In genomic region chr2:240131941-240132650, GRCh38 we compare ENCODE assay signal across 1 cellular context.
TF ChIP-seq lines count a peak whose summit lies in the region.

No MANE protein-coding gene starts in this region.

TF ChIP-seq in WTC11, 78 proteins besides CTCF, POLR2A, EP300 and RAD21 (continued from another document):
- TF ChIP-seq AR (CRISPR knock-in tag; IDR thresholded peaks at IDR 0.05) (no peak), PREB (CRISPR knock-in tag; IDR thresholded peaks at IDR 0.05; ENCODE audit: borderline replicate concordance) (no peak), ELF4 (CRISPR knock-in tag; IDR thresholded peaks at IDR 0.05; ENCODE audit: low read depth) (no peak), AFF4 (CRISPR knock-in tag; IDR thresholded peaks at IDR 0.05; ENCODE audit: borderline replicate concordance) (no peak), PRDM15 (CRISPR knock-in tag; IDR thresholded peaks at IDR 0.05) (no peak)
